26 cellular contexts compared by ENCODE assay signal in genomic region chr3:25527796-25528195, GRCh38.
DNase-seq lines count a peak whose midpoint lies in the region; ATAC-seq, FAIRE-seq and TF ChIP-seq lines count a peak whose summit lies in the region.
"Had no signal": no experiment of that assay in that cellular context is flagged by ENCODE, and none has a peak within 500 bp of the region (broad histone marks: within the 10 kb centered on the region; RNA-seq: fewer than 3 reads in every experiment).

No MANE protein-coding gene starts in this region.

- no peak overlapping the region for H3K56ac ChIP-seq in H9 (ENCODE audit: insufficient read length, low read depth, low read length)

- no peak overlapping the region for H2BK5ac ChIP-seq in H9 (ENCODE audit: insufficient read length, low read length)

- H4K91ac ChIP-seq in H9 (ENCODE audit: insufficient read length, low read depth, low read length): no peak overlapping the region

- ATAC-seq in GM19023 (IDR thresholded peaks at IDR 0.05; ENCODE audit: unreplicated experiment): no peak
- ATAC-seq: effector memory CD8-positive, alpha-beta T cell; foreskin keratinocyte had no signal

- no peaks in the 10 kb centered on the region for H3K4me1 ChIP-seq in H9 (ENCODE audit: insufficient read depth, low read length)
- H3K4me1 ChIP-seq: foreskin keratinocyte had no signal

- no peak overlapping the region for H2BK15ac ChIP-seq in H9 (ENCODE audit: low read depth, low read length)

- no peak overlapping the region for H3K9ac ChIP-seq in H9 (ENCODE audit: extremely low read depth, insufficient read length, low read length)

- no peak overlapping the region for H3K14ac ChIP-seq in H9 (ENCODE audit: insufficient read depth, low read length)

- H4K5ac ChIP-seq in H9 (ENCODE audit: insufficient read length, low read depth, low read length): no peak overlapping the region

- no peak overlapping the region for H2BK12ac ChIP-seq in H9 (ENCODE audit: insufficient read length, low read depth, low read length)

- no CpG with 5 or more reads among the region's 4 CpGs for WGBS in H9 (ENCODE audit: extremely low coverage, insufficient read length, low lambda C conversion rate)

- no peak for FAIRE-seq in H54 (lab: Jason Lieb, UNC)
- FAIRE-seq: GM12891 had no signal

- no peak overlapping the region for H3K18ac ChIP-seq in H9 (ENCODE audit: insufficient read length, low read depth, low read length)

- H3T11ph ChIP-seq in H9 (ENCODE audit: low read length): no peak overlapping the region

- peak overlapping the region in 2 of 3 experiments; percentile 33 to 35; a peak in 5 of 7 replicates for H3K27ac Mint-ChIP-seq in H9
- H3K27ac Mint-ChIP-seq: activated naive CD4-positive, alpha-beta T cell treated with anti-CD3 and anti-CD28 coated beads, Interleukin-2, amount 50 U/mL, for 24 hours; effector memory CD8-positive, alpha-beta T cell had no signal

- H3K23ac ChIP-seq in H9 (ENCODE audit: insufficient read length, low read depth, low read length): no peak overlapping the region

- no peaks in the 10 kb centered on the region; the same call in 1 of the 2 replicates for H3K27me3 Mint-ChIP-seq in H9 (ENCODE audit: low read depth)

- peaks cover 0 to 9% (median 0%) of the 10 kb centered on the region in 3 experiments; a peak in 3 of 7 replicates for H3K36me3 Mint-ChIP-seq in H9 (ENCODE audit: insufficient read depth in 1 of 3, low read depth in 3 of 3)

- no peaks in the 10 kb centered on the region for H3K23me2 ChIP-seq in H9 (ENCODE audit: insufficient read length, low read depth, low read length, poor library complexity, severe bottlenecking)

- DNase-seq in H9: no peak
- DNase-seq in astrocyte of the hippocampus (ENCODE audit: low read depth, low spot score): peak; percentile 86
- DNase-seq in globus pallidus (ENCODE audit: low spot score): peak; percentile 16
- DNase-seq in putamen (ENCODE audit: low spot score): peak; percentile 37
- DNase-seq in NCI-H1092 (lab: John Stamatoyannopoulos, UW): no peak
- no peak for DNase-seq in H54 (ENCODE audit: insufficient read length, low spot score)
- DNase-seq in stimulated activated CD4-positive, alpha-beta T cell treated with anti-CD3 and anti-CD28 coated beads, Interleukin-2, amount 100 ng/mL, for 24 hours: no peak
- DNase-seq: activated CD4-positive, alpha-beta T cell treated with anti-CD3 and anti-CD28 coated beads, Interleukin-2, amount 50 U/mL, for 4 hours; central memory CD4-positive, alpha-beta T cell; effector memory CD8-positive, alpha-beta T cell; foreskin keratinocyte; GF-D8; HCEC 1CT; IMR-90; left cardiac atrium; MM.1S; NCI-H187 treated with DMSO at 0.1 percent for 48 hours; NCI-H345; stimulated activated CD4-positive, alpha-beta T cell treated with anti-CD3 and anti-CD28 coated beads, Interleukin-4, amount 100 ng/mL, for 24 hours; T-helper 1 cell had no signal

- H3K4me2 ChIP-seq in H9 (ENCODE audit: insufficient read depth, insufficient read length, low read length): no peak overlapping the region

- peaks cover 6 to 8% of the 10 kb centered on the region in 2 experiments for H3K4me1 Mint-ChIP-seq in H9

- H3K4me3 Mint-ChIP-seq in H9: no peak overlapping the region
- H3K4me3 Mint-ChIP-seq: activated naive CD4-positive, alpha-beta T cell treated with anti-CD3 and anti-CD28 coated beads, Interleukin-2, amount 50 U/mL, for 24 hours; effector memory CD8-positive, alpha-beta T cell had no signal

- no peak overlapping the region for H3K4ac ChIP-seq in H9 (ENCODE audit: low read depth, low read length)

- no peak overlapping the region for H3K27ac ChIP-seq in H9 (ENCODE audit: insufficient read length, low read depth, low read length)
- H3K27ac ChIP-seq: foreskin keratinocyte, HL-60, suprapubic skin, VCaP had no signal

- H4K8ac ChIP-seq in H9 (replicated peaks; ENCODE audit: insufficient read length, low read depth, low read length): no peak overlapping the region

- no peak overlapping the region for H2BK20ac ChIP-seq in H9 (ENCODE audit: low read depth, low read length, poor library complexity, severe bottlenecking)

- no peak overlapping the region for H2AFZ ChIP-seq in H9 (ENCODE audit: low read length)

- no peaks in the 10 kb centered on the region for H3K79me1 ChIP-seq in H9 (ENCODE audit: insufficient read depth, low read depth, low read length, poor library complexity, severe bottlenecking)

- H3K9me3 ChIP-seq in H9 (ENCODE audit: control insufficient read depth, low read depth, low read length): no peaks in the 10 kb centered on the region

- H2BK120ac ChIP-seq in H9 (ENCODE audit: low read depth, low read length, poor library complexity, severe bottlenecking): no peak overlapping the region

- TF ChIP-seq CTCF in H9 (conservative IDR thresholded peaks at IDR 0.05): no peak

- no peaks in the 10 kb centered on the region for H3K27me3 ChIP-seq in H9 (ENCODE audit: insufficient read depth, low read length)
- H3K27me3 ChIP-seq: foreskin keratinocyte, suprapubic skin had no signal

- no peak for TF ChIP-seq POLR2A in H54 (IDR thresholded peaks at IDR 0.05; ENCODE audit: low read depth, low read length)

- no peaks in the 10 kb centered on the region for H4K20me1 ChIP-seq in H9 (ENCODE audit: control insufficient read depth, insufficient read depth, insufficient read length)

- H2AK5ac ChIP-seq in H9 (ENCODE audit: insufficient read length, low read length): no peak overlapping the region

- peaks cover 4 to 5% of the 10 kb centered on the region in 2 experiments; a peak in 4 of 5 replicates for H3K9me3 Mint-ChIP-seq in H9

- no peaks in the 10 kb centered on the region for H3K79me2 ChIP-seq in H9 (ENCODE audit: insufficient read depth, low read length)

Comparison
In these comparisons a context has a peak if more than half of its experiments do, and no peak if none do; other contexts are left out.
1. DNase-seq: peak in astrocyte of the hippocampus (single experiment), globus pallidus (single experiment) and putamen (single experiment); none in H9 (single experiment), NCI-H1092 (single experiment), H54 (single experiment) and stimulated activated CD4-positive, alpha-beta T cell treated with anti-CD3 and anti-CD28 coated beads, Interleukin-2, amount 100 ng/mL, for 24 hours (0 of 2).